ENCODE assay signal across 9 cellular contexts in genomic region chr17:59406808-59407381, GRCh38.
A peak's percentile ranks its signal among the peaks of the same experiment; 100 is the strongest.
DNase-seq lines count a peak whose midpoint lies in the region; ATAC-seq and FAIRE-seq lines count a peak whose summit lies in the region.
"Had no signal": no experiment of that assay in that cellular context is flagged by ENCODE, and none has a peak within 500 bp of the region (broad histone marks: within the 10 kb centered on the region; RNA-seq: fewer than 3 reads in every experiment).

No MANE protein-coding gene starts in this region.

- in situ Hi-C loops in KBM-7 (cut with MboI; ENCODE audit: low pct_unique_long_range_greater_than_20kb, low sequenced_read_pairs) = no loop called here

- no peak overlapping the region for H3K27ac Mint-ChIP-seq in activated T-helper 2 cell treated with anti-CD3 and anti-CD28 coated beads, Interferon-gamma antibody, Interleukin-2, Interleukin-4, amounts not matched to agents 10 μg/mL and 5 μg/mL and 100 μg/mL, durations not matched to agents 14 hours and 24 hours and 36 hours
- H3K27ac Mint-ChIP-seq: activated naive CD4-positive, alpha-beta T cell treated with anti-CD3 and anti-CD28 coated beads, Interleukin-2, amount 50 U/mL, for 24 hours had no signal

- H3K36me3 Mint-ChIP-seq in activated T-helper 2 cell treated with anti-CD3 and anti-CD28 coated beads, Interferon-gamma antibody, Interleukin-2, Interleukin-4, amounts not matched to agents 10 μg/mL and 5 μg/mL and 100 μg/mL, durations not matched to agents 14 hours and 24 hours and 36 hours (ENCODE audit: low read depth) = peaks cover 3% of the 10 kb centered on the region

- peak; percentile 83 for DNase-seq in RCC 7860 (ENCODE audit: low spot score)
- no peak for DNase-seq in left cardiac atrium
- peak; percentile 45 for DNase-seq in stromal cell of bone marrow (ENCODE audit: low read depth)
- no peak for DNase-seq in NK-92 treated with Interleukin-12 subunit alpha and Interleukin-12 subunit beta, amount 100 ng/mL, for 24 hours (lab: John Stamatoyannopoulos, UW)
- DNase-seq in stimulated activated CD8-positive, alpha-beta memory T cell treated with anti-CD3 and anti-CD28 coated beads, Interleukin-4, amount 100 ng/mL, for 48 hours = no peak
- no peak for DNase-seq in activated T-helper 2 cell treated with anti-CD3 and anti-CD28 coated beads, Interferon-gamma antibody, Interleukin-2, Interleukin-4, amounts not matched to agents 10 μg/mL and 5 μg/mL and 100 μg/mL, durations not matched to agents 14 hours and 24 hours and 36 hours (ENCODE audit: low spot score)
- DNase-seq in KBM-7 = no peak

- no peak overlapping the region for H3K4me3 ChIP-seq in HUES48 (ENCODE audit: low read depth, low read length)

- no peaks in the 10 kb centered on the region for H3K27me3 Mint-ChIP-seq in activated T-helper 2 cell treated with anti-CD3 and anti-CD28 coated beads, Interferon-gamma antibody, Interleukin-2, Interleukin-4, amounts not matched to agents 10 μg/mL and 5 μg/mL and 100 μg/mL, durations not matched to agents 14 hours and 24 hours and 36 hours (ENCODE audit: low read depth)
- H3K27me3 Mint-ChIP-seq: activated naive CD4-positive, alpha-beta T cell treated with anti-CD3 and anti-CD28 coated beads, Interleukin-2, amount 50 U/mL, for 24 hours had no signal

- intact Hi-C loops in left cardiac atrium (cut with DNase I) = no loop called here
- intact Hi-C loops in activated T-helper 2 cell treated with anti-CD3 and anti-CD28 coated beads, Interferon-gamma antibody, Interleukin-2, Interleukin-4, amounts not matched to agents 10 μg/mL and 5 μg/mL and 100 μg/mL, durations not matched to agents 14 hours and 24 hours and 36 hours (cut with micrococcal nuclease) = no loop called here

- no peaks in the 10 kb centered on the region for H3K36me3 ChIP-seq in HUES48 (ENCODE audit: control insufficient read depth, insufficient read depth, low read length)

- peak overlapping the region; percentile 20 for H3K27ac ChIP-seq in HUES48 (ENCODE audit: low read depth, low read length)

- peak; percentile 90 for FAIRE-seq in RCC 7860 (lab: Jason Lieb, UNC)

- peaks cover 5% of the 10 kb centered on the region for H3K9me3 Mint-ChIP-seq in activated T-helper 2 cell treated with anti-CD3 and anti-CD28 coated beads, Interferon-gamma antibody, Interleukin-2, Interleukin-4, amounts not matched to agents 10 μg/mL and 5 μg/mL and 100 μg/mL, durations not matched to agents 14 hours and 24 hours and 36 hours
- H3K9me3 Mint-ChIP-seq: activated naive CD4-positive, alpha-beta T cell treated with anti-CD3 and anti-CD28 coated beads, Interleukin-2, amount 50 U/mL, for 24 hours had no signal

- no peaks in the 10 kb centered on the region for H3K9me3 ChIP-seq in HUES48 (ENCODE audit: control insufficient read depth, insufficient read depth, low read length)

- no peak overlapping the region for H3K9ac ChIP-seq in HUES48 (ENCODE audit: low read depth, low read length)

- ATAC-seq in left cardiac atrium = peak; percentile 62 to 81

- peaks cover 7% of the 10 kb centered on the region; the same call in 1 of the 2 replicates for H3K4me1 ChIP-seq in HUES48 (ENCODE audit: control insufficient read depth, insufficient read depth, low read length)

- H3K4me3 Mint-ChIP-seq in activated T-helper 2 cell treated with anti-CD3 and anti-CD28 coated beads, Interferon-gamma antibody, Interleukin-2, Interleukin-4, amounts not matched to agents 10 μg/mL and 5 μg/mL and 100 μg/mL, durations not matched to agents 14 hours and 24 hours and 36 hours (ENCODE audit: low read depth) = no peak overlapping the region
- H3K4me3 Mint-ChIP-seq: activated naive CD4-positive, alpha-beta T cell treated with anti-CD3 and anti-CD28 coated beads, Interleukin-2, amount 50 U/mL, for 24 hours had no signal

- H3K27me3 ChIP-seq in HUES48 (ENCODE audit: control insufficient read depth, insufficient read depth, low read length) = no peaks in the 10 kb centered on the region

- H3K4me1 Mint-ChIP-seq in activated T-helper 2 cell treated with anti-CD3 and anti-CD28 coated beads, Interferon-gamma antibody, Interleukin-2, Interleukin-4, amounts not matched to agents 10 μg/mL and 5 μg/mL and 100 μg/mL, durations not matched to agents 14 hours and 24 hours and 36 hours (ENCODE audit: low read depth) = no peaks in the 10 kb centered on the region
- H3K4me1 Mint-ChIP-seq: activated naive CD4-positive, alpha-beta T cell treated with anti-CD3 and anti-CD28 coated beads, Interleukin-2, amount 50 U/mL, for 24 hours had no signal

Comparison
In these comparisons a context has a peak if more than half of its experiments do, and no peak if none do; other contexts are left out.
1. DNase-seq: peak in RCC 7860 (single experiment) and stromal cell of bone marrow (single experiment); none in left cardiac atrium (single experiment), NK-92 treated with Interleukin-12 subunit alpha and Interleukin-12 subunit beta, amount 100 ng/mL, for 24 hours (single experiment), stimulated activated CD8-positive, alpha-beta memory T cell treated with anti-CD3 and anti-CD28 coated beads, Interleukin-4, amount 100 ng/mL, for 48 hours (single experiment), activated T-helper 2 cell treated with anti-CD3 and anti-CD28 coated beads, Interferon-gamma antibody, Interleukin-2, Interleukin-4, amounts not matched to agents 10 μg/mL and 5 μg/mL and 100 μg/mL, durations not matched to agents 14 hours and 24 hours and 36 hours (single experiment) and KBM-7 (single experiment).